ENCODE assay signal across 24 cellular contexts in genomic region chr3:182382112-182382857, GRCh38.
"Had no signal": no experiment of that assay in that cellular context is flagged by ENCODE, and none has a peak within 500 bp of the region (broad histone marks: within the 10 kb centered on the region; RNA-seq: fewer than 3 reads in every experiment).

No MANE protein-coding gene starts in this region.

- H3K4me3 ChIP-seq: esophagus squamous epithelium, gastroesophageal sphincter, left ventricle myocardium inferior, lower lobe of right lung, prostate gland, right lobe of liver, suprapubic skin, thyroid gland had no signal

- H3K4me1 ChIP-seq: gastroesophageal sphincter, left ventricle myocardium inferior, lower lobe of right lung, parathyroid adenoma, prostate gland, right lobe of liver, suprapubic skin, thyroid gland had no signal

- H3K79me2 ChIP-seq: parathyroid adenoma had no signal

- H3K4me3 Mint-ChIP-seq: immature natural killer cell; memory B cell; mesothelial cell of epicardium; natural killer cell; neural crest cell; stimulated activated effector memory CD8-positive, alpha-beta T cell treated with anti-CD3 and anti-CD28 coated beads, Interleukin-12 subunit alpha, Interleukin-12 subunit beta, amount 100 ng/mL, for 72 hours; type B pancreatic cell had no signal

- H3K27ac Mint-ChIP-seq: immature natural killer cell; memory B cell; mesothelial cell of epicardium; natural killer cell; stimulated activated effector memory CD8-positive, alpha-beta T cell treated with anti-CD3 and anti-CD28 coated beads, Interleukin-12 subunit alpha, Interleukin-12 subunit beta, amount 100 ng/mL, for 72 hours; type B pancreatic cell had no signal

- H2AFZ ChIP-seq: parathyroid adenoma had no signal

- H3K9me3 ChIP-seq: esophagus squamous epithelium, gastroesophageal sphincter, left ventricle myocardium inferior, lower lobe of right lung, prostate gland, right lobe of liver, suprapubic skin, thyroid gland had no signal

- H3K36me3 Mint-ChIP-seq: immature natural killer cell; memory B cell; mesothelial cell of epicardium; natural killer cell; stimulated activated effector memory CD8-positive, alpha-beta T cell treated with anti-CD3 and anti-CD28 coated beads, Interleukin-12 subunit alpha, Interleukin-12 subunit beta, amount 100 ng/mL, for 72 hours had no signal

- H3K36me3 ChIP-seq: esophagus squamous epithelium, gastroesophageal sphincter, left ventricle myocardium inferior, lower lobe of right lung, prostate gland, right lobe of liver, suprapubic skin, thyroid gland had no signal

- H3K9me3 Mint-ChIP-seq: memory B cell; mesothelial cell of epicardium; neural crest cell; stimulated activated effector memory CD8-positive, alpha-beta T cell treated with anti-CD3 and anti-CD28 coated beads, Interleukin-12 subunit alpha, Interleukin-12 subunit beta, amount 100 ng/mL, for 72 hours; type B pancreatic cell had no signal

- H3K27me3 Mint-ChIP-seq: memory B cell, type B pancreatic cell had no signal

- H3K27me3 ChIP-seq: esophagus squamous epithelium, gastroesophageal sphincter, right lobe of liver, suprapubic skin, thyroid gland had no signal

- H3K27ac ChIP-seq: esophagus squamous epithelium, gastroesophageal sphincter, left ventricle myocardium inferior, lower lobe of right lung, parathyroid adenoma, prostate gland, right lobe of liver, suprapubic skin, thyroid gland had no signal

- ATAC-seq: gastroesophageal sphincter; left cardiac atrium; lower lobe of right lung; natural killer cell; right lobe of liver; stimulated activated effector memory CD8-positive, alpha-beta T cell treated with anti-CD3 and anti-CD28 coated beads, Interleukin-12 subunit alpha, Interleukin-12 subunit beta, amount 100 ng/mL, for 72 hours; stimulated activated naive CD8-positive, alpha-beta T cell treated with anti-CD3 and anti-CD28 coated beads, Interleukin-15, Interleukin-2, amounts not matched to agents 100 U/mL and 50 U/mL, for 24 hours had no signal

- H3K4me1 Mint-ChIP-seq: immature natural killer cell; memory B cell; mesothelial cell of epicardium; natural killer cell; stimulated activated effector memory CD8-positive, alpha-beta T cell treated with anti-CD3 and anti-CD28 coated beads, Interleukin-12 subunit alpha, Interleukin-12 subunit beta, amount 100 ng/mL, for 72 hours had no signal

- H3K9ac ChIP-seq: parathyroid adenoma had no signal

- DNase-seq: dermis blood vessel endothelial cell; esophagus squamous epithelium; foreskin fibroblast; glutamatergic neuron; immature natural killer cell; left cardiac atrium; left ventricle myocardium inferior; lower lobe of right lung; natural killer cell; occipital lobe; right lobe of liver; stimulated activated CD4-positive, alpha-beta T cell treated with anti-CD3 and anti-CD28 coated beads, Interleukin-4, amount 100 ng/mL, for 1 hour; stimulated activated CD8-positive, alpha-beta memory T cell treated with anti-CD3 and anti-CD28 coated beads, Interleukin-4, amount 100 ng/mL, for 48 hours; stimulated activated naive CD8-positive, alpha-beta T cell treated with anti-CD3 and anti-CD28 coated beads, Interleukin-15, Interleukin-2, amounts not matched to agents 100 U/mL and 50 U/mL, for 24 hours; thyroid gland had no signal
